In genomic region chr6:43970913-43971775, GRCh38 we compare ENCODE assay signal across 13 cellular contexts.
DNase-seq lines count a peak whose midpoint lies in the region; ATAC-seq and TF ChIP-seq lines count a peak whose summit lies in the region.
"Had no signal": no experiment of that assay in that cellular context is flagged by ENCODE, and none has a peak within 500 bp of the region (broad histone marks: within the 10 kb centered on the region; RNA-seq: fewer than 3 reads in every experiment).

No MANE protein-coding gene starts in this region.

- H2BK15ac ChIP-seq in IMR-90 (ENCODE audit: low read depth, low read length) = peak overlapping the region; percentile 78; the same call in 2 of the 3 replicates

- H3K9me3 Mint-ChIP-seq in mesothelial cell of epicardium (peaks cover 8% of the 10 kb centered on the region), WTC11 (peaks cover 7% of the 10 kb centered on the region)

- no peak for TF ChIP-seq POLR2A in IMR-90 (IDR thresholded peaks at IDR 0.05; ENCODE audit: low read depth, low read length)

- CTCF ChIA-PET in IMR-90 (lab: Yijun Ruan, JAX) (no interaction called here), WTC11 (lab: Charles Lee) (interaction anchor here (0.6 to 2.4 kb wide), 6 partner anchors 17 to 649 kb away, joined by 3 to 10 read pairs (median 4); no protein-coding TSS in a partner anchor), HEK293T (lab: Yijun Ruan, JAX) (interaction anchor here (0.5 to 1.2 kb wide), 4 partner anchors 14 to 362 kb away, joined by 3 to 5 read pairs (median 3); partner anchors contain the start of gene VEGFA)

- peak overlapping the region; percentile 84 for H2BK120ac ChIP-seq in IMR-90 (ENCODE audit: low read depth, low read length)

- peak overlapping the region; percentile 38; the same call in 1 of the 2 replicates for H3K18ac ChIP-seq in IMR-90 (ENCODE audit: low read depth, low read length)

- H2AK9ac ChIP-seq in IMR-90 (replicated peaks; ENCODE audit: low read depth, low read length, poor library complexity) = no peak overlapping the region

- TF ChIP-seq CTCF in 22Rv1 (IDR thresholded peaks at IDR 0.05) (no peak), IMR-90 (conservative IDR thresholded peaks at IDR 0.05; ENCODE audit: low read depth, low read length) (no peak), choroid plexus epithelial cell (conservative IDR thresholded peaks at IDR 0.05; ENCODE audit: low read depth, low read length) (no peak), mesothelial cell of epicardium (IDR thresholded peaks at IDR 0.05; ENCODE audit: unreplicated experiment) (no peak), WTC11 (IDR thresholded peaks at IDR 0.05) (no peak)

- H3K4ac ChIP-seq in IMR-90 (ENCODE audit: low read depth, low read length) = peak overlapping the region; percentile 79

- no peak overlapping the region for H3K23ac ChIP-seq in IMR-90 (ENCODE audit: low read depth, low read length)

- intact Hi-C loops in IMR-90 (cut with micrococcal nuclease) = no loop called here

- ATAC-seq in IMR-90 (ENCODE audit: low read depth) (no peak), WTC11 (no peak)

- H3K14ac ChIP-seq in IMR-90 (replicated peaks; ENCODE audit: low read depth, low read length) = peak overlapping the region; percentile 10; the same call in 1 of the 2 replicates

- no peak overlapping the region for H2AFZ ChIP-seq in IMR-90 (replicated peaks; ENCODE audit: low read length, poor library complexity)

- H4K8ac ChIP-seq in IMR-90 (ENCODE audit: low read depth in 2 of 2, low read length in 2 of 2) = peak overlapping the region; percentile 81 to 88; a peak in 2 of 4 replicates

- H3K79me1 ChIP-seq in IMR-90 (ENCODE audit: low read depth in 1 of 2, low read length in 2 of 2) = no peaks in the 10 kb centered on the region

- TF ChIP-seq RAD21 in IMR-90 (IDR thresholded peaks at IDR 0.05; ENCODE audit: low read length) = no peak

- H3K4me3 ChIP-seq in IMR-90 (ENCODE audit: insufficient read depth, low read depth, low read length) (no peak overlapping the region), choroid plexus epithelial cell (ENCODE audit: low read depth, low read length) (no peak overlapping the region)
- H3K4me3 ChIP-seq: uterus had no signal

- no peaks in the 10 kb centered on the region for H4K20me1 ChIP-seq in IMR-90 (ENCODE audit: insufficient read depth, low read length)

- peak overlapping the region; percentile 61; the same call in 1 of the 2 replicates for H2AK5ac ChIP-seq in IMR-90 (ENCODE audit: low read depth, low read length)

- no peaks in the 10 kb centered on the region for H3K27me3 ChIP-seq in IMR-90 (ENCODE audit: control insufficient read depth, insufficient read depth, low read length)
- H3K27me3 ChIP-seq: uterus had no signal

- H3K36me3 Mint-ChIP-seq in mesothelial cell of epicardium (no peaks in the 10 kb centered on the region), WTC11 (no peaks in the 10 kb centered on the region)

- H3K27ac ChIP-seq in 22Rv1 (peak overlapping the region; percentile 68), IMR-90 (ENCODE audit: insufficient read depth, low read length) (no peak overlapping the region)

- peaks cover 2% of the 10 kb centered on the region; the same call in 1 of the 2 replicates for H3K9me3 ChIP-seq in IMR-90 (ENCODE audit: control insufficient read depth, insufficient read depth, low read length)
- H3K9me3 ChIP-seq: uterus had no signal

- 85% methylated on average over 6 of the region's 8 CpGs; no CpG with 5 or more reads in 1 of the 2 experiments for WGBS in IMR-90 (ENCODE audit: extremely low coverage in 2 of 2, insufficient read length in 1 of 2), 2 experiments

- peak overlapping the region; percentile 79 for H4K91ac ChIP-seq in IMR-90 (ENCODE audit: insufficient read depth, low read depth, low read length)

- dilution Hi-C loops in IMR-90 (cut with HindIII; ENCODE audit: low sequenced_read_pairs, unreplicated experiment) = no loop called here

- no peaks in the 10 kb centered on the region for H3K36me3 ChIP-seq in IMR-90 (ENCODE audit: control insufficient read depth, insufficient read depth, low read length)
- H3K36me3 ChIP-seq: uterus had no signal

- H2BK20ac ChIP-seq in IMR-90 (ENCODE audit: low read depth, low read length) = peak overlapping the region; percentile 68

- POLR2A ChIA-PET in IMR-90 (lab: Charles Lee; ENCODE audit: unreplicated experiment) = no interaction called here
- POLR2A ChIA-PET in WTC11 (lab: Charles Lee) = no interaction called here
- POLR2A ChIA-PET in HEK293T (lab: Yijun Ruan, JAX) = no interaction called here

- peaks cover 21% of the 10 kb centered on the region for H3K4me1 ChIP-seq in IMR-90 (ENCODE audit: control insufficient read depth, insufficient read depth, low read length)

- H3K4me2 ChIP-seq in IMR-90 (ENCODE audit: low read depth, low read length) = no peak overlapping the region

- H3K27me3 Mint-ChIP-seq in mesothelial cell of epicardium (ENCODE audit: low read depth) (peaks cover 8% of the 10 kb centered on the region), WTC11 (ENCODE audit: low read depth) (peaks cover 8% of the 10 kb centered on the region)

- H3K9me1 ChIP-seq in IMR-90 (ENCODE audit: insufficient read depth, low read length) = peaks cover 11% of the 10 kb centered on the region; the same call in 1 of the 2 replicates

- H3K27ac Mint-ChIP-seq in mesothelial cell of epicardium (peak overlapping the region; percentile 32), WTC11 (no peak overlapping the region)

- H4K5ac ChIP-seq in IMR-90 (ENCODE audit: low read depth, low read length) = no peak overlapping the region; the same call in none of the 2 replicates

- H2BK5ac ChIP-seq in IMR-90 (ENCODE audit: low read depth, low read length, poor library complexity, severe bottlenecking) = no peak overlapping the region

- no peak overlapping the region for H3K56ac ChIP-seq in IMR-90 (ENCODE audit: extremely low read depth, insufficient read depth, low read length)

- BruUV-seq in IMR-90 (replicated peaks; lab: Mats Ljungman, UMichigan) = no TSS peak

- H3K4me1 Mint-ChIP-seq in mesothelial cell of epicardium (peaks cover 11% of the 10 kb centered on the region), WTC11 (peaks cover 26% of the 10 kb centered on the region)

- peak; percentile 46 for DNase-seq in IMR-90
- DNase-seq in choroid plexus epithelial cell (ENCODE audit: low read depth) = peak; percentile 42
- DNase-seq in mesothelial cell of epicardium (ENCODE audit: low spot score in 2 of 2, unreplicated experiment in 2 of 2) = no peak
- DNase-seq in NCI-H2171 (lab: John Stamatoyannopoulos, UW) = no peak
- DNase-seq in WTC11 (ENCODE audit: low spot score) = no peak
- no peak for DNase-seq in stimulated activated naive CD4-positive, alpha-beta T cell (lab: John Stamatoyannopoulos, UW)
- no peak for DNase-seq in HEK293T (ENCODE audit: extremely low spot score)
- DNase-seq: AML-193, amygdala, hypothalamus, NCI-H1417 had no signal

- no peak overlapping the region for H3K9ac ChIP-seq in IMR-90 (ENCODE audit: low read depth, low read length)

- H3K4me3 Mint-ChIP-seq in mesothelial cell of epicardium (no peak overlapping the region), WTC11 (no peak overlapping the region)

- in situ Hi-C loops in IMR-90 (cut with MboI; ENCODE audit: low sequenced_read_pairs) = no loop called here

TF ChIP-seq in IMR-90, 13 proteins besides CTCF, POLR2A, EP300 and RAD21 (continues in another document):
- no peak for TF ChIP-seq SMC3 (IDR thresholded peaks at IDR 0.05; ENCODE audit: low read depth, low read length)
- TF ChIP-seq MAZ (IDR thresholded peaks at IDR 0.05; ENCODE audit: borderline replicate concordance, low read depth, low read length) = no peak
- no peak for TF ChIP-seq ELK1 (IDR thresholded peaks at IDR 0.05; ENCODE audit: borderline replicate concordance, low read depth, low read length)
- no peak for TF ChIP-seq CEBPB (IDR thresholded peaks at IDR 0.05; ENCODE audit: low read depth, low read length)

TF ChIP-seq in WTC11, 78 proteins besides CTCF, POLR2A, EP300 and RAD21 (continues in another document):
- no peak for TF ChIP-seq ZSCAN18 (CRISPR knock-in tag; IDR thresholded peaks at IDR 0.05)

TF ChIP-seq in HEK293T, 16 proteins besides CTCF, POLR2A, EP300 and RAD21:
- TF ChIP-seq TARDBP (IDR thresholded peaks at IDR 0.05) (no peak), FOXK2 (IDR thresholded peaks at IDR 0.05) (no peak), SUZ12 (IDR thresholded peaks at IDR 0.05) (no peak), ARNT (IDR thresholded peaks at IDR 0.05) (no peak), FOXM1 (IDR thresholded peaks at IDR 0.05; ENCODE audit: borderline replicate concordance) (no peak), BHLHE40 (IDR thresholded peaks at IDR 0.05; ENCODE audit: borderline replicate concordance) (no peak), L3MBTL2 (conservative IDR thresholded peaks at IDR 0.05) (no peak), HDGF (IDR thresholded peaks at IDR 0.05; ENCODE audit: borderline replicate concordance) (no peak), ZNF384 (IDR thresholded peaks at IDR 0.05) (no peak), CTBP1 (IDR thresholded peaks at IDR 0.05; ENCODE audit: borderline replicate concordance) (no peak), LEF1 (IDR thresholded peaks at IDR 0.05; ENCODE audit: borderline replicate concordance) (no peak), ELF4 (IDR thresholded peaks at IDR 0.05) (no peak), FOXA1 (IDR thresholded peaks at IDR 0.05) (no peak), SP1 (IDR thresholded peaks at IDR 0.05) (no peak), PKNOX1 (IDR thresholded peaks at IDR 0.05) (no peak), NFRKB (IDR thresholded peaks at IDR 0.05) (no peak)

Comparison
In these comparisons a context has a peak if more than half of its experiments do, and no peak if none do; other contexts are left out.
1. DNase-seq: peak in IMR-90 (single experiment) and choroid plexus epithelial cell (single experiment); none in mesothelial cell of epicardium (0 of 2), NCI-H2171 (single experiment), WTC11 (single experiment), stimulated activated naive CD4-positive, alpha-beta T cell (0 of 6) and HEK293T (single experiment).